18 cellular contexts compared by ENCODE assay signal in the genomic region with DNA sequence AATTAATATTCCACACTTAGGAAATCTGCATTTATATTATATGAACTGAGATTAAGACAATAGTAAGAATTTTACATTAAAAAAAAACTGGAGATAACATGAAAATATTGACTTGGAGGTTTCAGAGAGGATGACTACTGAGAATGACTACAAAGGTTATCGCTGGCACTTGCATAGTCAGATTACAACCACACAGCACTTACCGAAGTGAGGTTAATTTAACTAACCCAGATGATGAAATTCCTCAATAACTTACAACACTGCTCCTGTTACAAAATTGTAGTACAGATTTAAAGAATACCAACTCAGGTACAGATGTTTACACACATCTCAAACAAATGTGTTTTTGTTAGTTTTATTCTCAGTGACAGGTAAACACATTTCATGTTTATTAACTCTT.
"Had no signal": no experiment of that assay in that cellular context is flagged by ENCODE, and none has a peak within 500 bp of the region (broad histone marks: within the 10 kb centered on the region; RNA-seq: fewer than 3 reads in every experiment).

No MANE protein-coding gene starts in this region.

- H3K4me3 ChIP-seq: ascending aorta, mucosa of descending colon, skin epidermis, upper lobe of right lung had no signal

- H3K27ac Mint-ChIP-seq: activated CD8-positive, alpha-beta memory T cell treated with anti-CD3 and anti-CD28 coated beads, Interleukin-2, amount 10 ng/mL, durations not matched to agents 7 days and 5 days; naive B cell; progenitor cell of endocrine pancreas had no signal

- H3K4me1 ChIP-seq: upper lobe of right lung had no signal

- H3K27ac ChIP-seq: ascending aorta, upper lobe of right lung had no signal

- H3K4me3 Mint-ChIP-seq: activated CD8-positive, alpha-beta memory T cell treated with anti-CD3 and anti-CD28 coated beads, Interleukin-2, amount 10 ng/mL, durations not matched to agents 7 days and 5 days; naive B cell; neural crest cell had no signal

- H3K27me3 Mint-ChIP-seq: activated CD8-positive, alpha-beta memory T cell treated with anti-CD3 and anti-CD28 coated beads, Interleukin-2, amount 10 ng/mL, durations not matched to agents 7 days and 5 days; naive B cell; progenitor cell of endocrine pancreas had no signal

- H3K27me3 ChIP-seq: ascending aorta, upper lobe of right lung had no signal

- H3K4me1 Mint-ChIP-seq: naive B cell, neural crest cell had no signal

- H3K36me3 ChIP-seq: upper lobe of right lung had no signal

- DNase-seq: activated CD8-positive, alpha-beta memory T cell treated with anti-CD3 and anti-CD28 coated beads, Interleukin-2, amount 10 ng/mL, durations not matched to agents 7 days and 5 days; activated effector memory CD4-positive, alpha-beta T cell treated with anti-CD3 and anti-CD28 coated beads, Interleukin-2, amount 50 U/mL, for 16 hours; activated T-cell treated with anti-CD3 and anti-CD28 coated beads, Interleukin-2, amount 50 U/mL, for 1 hour; cortex of kidney; effector CD4-positive, alpha-beta T cell; mesenchymal stem cell; mucosa of descending colon; naive B cell; right cardiac atrium; stimulated activated CD4-positive, alpha-beta T cell treated with anti-CD3 and anti-CD28 coated beads, Interleukin-15, amount 100 ng/mL, for 24 hours; stimulated activated CD4-positive, alpha-beta T cell treated with anti-CD3 and anti-CD28 coated beads, Interleukin-2, amount 100 ng/mL, for 48 hours; T1000; upper lobe of right lung had no signal

- ATAC-seq: activated CD8-positive, alpha-beta memory T cell treated with anti-CD3 and anti-CD28 coated beads, Interleukin-2, amount 10 ng/mL, durations not matched to agents 7 days and 5 days; esophagus mucosa; mucosa of descending colon; right cardiac atrium; upper lobe of right lung had no signal
